22 cellular contexts compared by ENCODE assay signal in genomic region chr16:49482690-49483089, GRCh38.
DNase-seq lines count a peak whose midpoint lies in the region; ATAC-seq, FAIRE-seq and TF ChIP-seq lines count a peak whose summit lies in the region.
"Had no signal": no experiment of that assay in that cellular context is flagged by ENCODE, and none has a peak within 500 bp of the region (broad histone marks: within the 10 kb centered on the region; RNA-seq: fewer than 3 reads in every experiment).

No MANE protein-coding gene starts in this region.

- peaks cover 1% of the 10 kb centered on the region for H3K9me3 Mint-ChIP-seq in glutamatergic neuron (ENCODE audit: unreplicated experiment)
- H3K9me3 Mint-ChIP-seq in activated CD4-positive, alpha-beta T cell treated with anti-CD3 and anti-CD28 coated beads, Interleukin-2, amount 10 ng/mL, durations not matched to agents 24 days and 14 days: no peaks in the 10 kb centered on the region

- TF ChIP-seq EP300 in suprapubic skin (IDR thresholded peaks at IDR 0.05): no peak

- H3K4me1 ChIP-seq in suprapubic skin: peaks cover 11% of the 10 kb centered on the region
- H3K4me1 ChIP-seq: HAP-1 had no signal

- H3K9me3 ChIP-seq in KOPT-K1 (ENCODE audit: insufficient read depth, low read length, poor library complexity, severe bottlenecking): no peaks in the 10 kb centered on the region
- H3K9me3 ChIP-seq in suprapubic skin: no peaks in the 10 kb centered on the region
- H3K9me3 ChIP-seq: HAP-1, MG63 had no signal

- TF ChIP-seq CTCF in glutamatergic neuron (IDR thresholded peaks at IDR 0.05; ENCODE audit: partially characterized antibody, unreplicated experiment): no peak
- TF ChIP-seq CTCF in suprapubic skin (IDR thresholded peaks at IDR 0.05): no peak

- H3K4me1 Mint-ChIP-seq in glutamatergic neuron (ENCODE audit: low read depth, unreplicated experiment): no peaks in the 10 kb centered on the region
- H3K4me1 Mint-ChIP-seq in activated CD4-positive, alpha-beta T cell treated with anti-CD3 and anti-CD28 coated beads, Interleukin-2, amount 10 ng/mL, durations not matched to agents 24 days and 14 days: no peaks in the 10 kb centered on the region

- H3K27ac Mint-ChIP-seq in glutamatergic neuron (ENCODE audit: unreplicated experiment): no peak overlapping the region
- no peak overlapping the region for H3K27ac Mint-ChIP-seq in activated CD4-positive, alpha-beta T cell treated with anti-CD3 and anti-CD28 coated beads, Interleukin-2, amount 10 ng/mL, durations not matched to agents 24 days and 14 days

- H3K4me3 Mint-ChIP-seq in glutamatergic neuron (ENCODE audit: unreplicated experiment): no peak overlapping the region
- H3K4me3 Mint-ChIP-seq in activated CD4-positive, alpha-beta T cell treated with anti-CD3 and anti-CD28 coated beads, Interleukin-2, amount 10 ng/mL, durations not matched to agents 24 days and 14 days: no peak overlapping the region

- H3K27me3 Mint-ChIP-seq in glutamatergic neuron (ENCODE audit: unreplicated experiment): no peaks in the 10 kb centered on the region
- H3K27me3 Mint-ChIP-seq in activated CD4-positive, alpha-beta T cell treated with anti-CD3 and anti-CD28 coated beads, Interleukin-2, amount 10 ng/mL, durations not matched to agents 24 days and 14 days: peaks cover 16% of the 10 kb centered on the region

- intact Hi-C loops in activated CD4-positive, alpha-beta T cell treated with anti-CD3 and anti-CD28 coated beads, Interleukin-2, amount 10 ng/mL, durations not matched to agents 24 days and 14 days (cut with micrococcal nuclease): no loop called here

- no peak overlapping the region for H3K4me3 ChIP-seq in suprapubic skin
- H3K4me3 ChIP-seq: HAP-1, MG63 had no signal

- H3K27ac ChIP-seq in KOPT-K1 (ENCODE audit: low read depth, low read length, poor library complexity, severe bottlenecking) (peak overlapping the region; percentile 10), suprapubic skin (no peak overlapping the region)
- H3K27ac ChIP-seq: 22Rv1 had no signal

- ATAC-seq in GM19467 (IDR thresholded peaks at IDR 0.05; ENCODE audit: unreplicated experiment): no peak

- H3K36me3 ChIP-seq in KOPT-K1 (ENCODE audit: insufficient read depth, low read length): no peaks in the 10 kb centered on the region
- no peaks in the 10 kb centered on the region for H3K36me3 ChIP-seq in suprapubic skin
- H3K36me3 ChIP-seq: HAP-1, MG63 had no signal

- H3K27me3 ChIP-seq in suprapubic skin: peaks cover 3% of the 10 kb centered on the region

- TF ChIP-seq POLR2A in suprapubic skin (IDR thresholded peaks at IDR 0.05) (no peak), H54 (IDR thresholded peaks at IDR 0.05; ENCODE audit: low read depth, low read length) (no peak)

- peak; percentile 31 for DNase-seq in NCI-H2171 treated with DMSO at 0.1 percent for 48 hours (lab: John Stamatoyannopoulos, UW)
- no peak for DNase-seq in NCI-H2171 (lab: John Stamatoyannopoulos, UW)
- DNase-seq in glutamatergic neuron: peak; percentile 5
- peak; percentile 27 to 43 for DNase-seq in suprapubic skin (ENCODE audit: low spot score in 2 of 2)
- DNase-seq in H54 (ENCODE audit: insufficient read length, low spot score): no peak
- no peak for DNase-seq in activated CD4-positive, alpha-beta T cell treated with anti-CD3 and anti-CD28 coated beads, Interleukin-2, amount 10 ng/mL, durations not matched to agents 24 days and 14 days
- DNase-seq: AML-193, GDM1, IMR-90, Karpas-422, MG63, NCI-H1092, NCI-H1436 treated with DMSO at 0.1 percent for 48 hours, NCI-H2029, NCI-H446 treated with DMSO at 0.1 percent for 48 hours, OCI-M1, SHP77 treated with DMSO at 0.1 percent for 48 hours had no signal

- FAIRE-seq in H54 (lab: Jason Lieb, UNC): no peak
- FAIRE-seq: HTR-8/SVneo had no signal

- 61% methylated on average over 8 of the region's 8 CpGs for WGBS in suprapubic skin

- H3K36me3 Mint-ChIP-seq in glutamatergic neuron (ENCODE audit: unreplicated experiment): no peaks in the 10 kb centered on the region
- no peaks in the 10 kb centered on the region for H3K36me3 Mint-ChIP-seq in activated CD4-positive, alpha-beta T cell treated with anti-CD3 and anti-CD28 coated beads, Interleukin-2, amount 10 ng/mL, durations not matched to agents 24 days and 14 days (ENCODE audit: low read depth)

Comparison
In these comparisons a context has a peak if more than half of its experiments do, and no peak if none do; other contexts are left out.
1. DNase-seq: peak in NCI-H2171 treated with DMSO at 0.1 percent for 48 hours (single experiment), glutamatergic neuron (single experiment) and suprapubic skin (2 of 2); none in NCI-H2171 (single experiment), H54 (single experiment) and activated CD4-positive, alpha-beta T cell treated with anti-CD3 and anti-CD28 coated beads, Interleukin-2, amount 10 ng/mL, durations not matched to agents 24 days and 14 days (single experiment).